16 cellular contexts compared by ENCODE assay signal in genomic region chr9:129100383-129101169, GRCh38. TPM values are rescaled to one million over a fixed set of nuclear protein-coding genes. Genes with fewer than 3 reads are reported as not detected.
DNase-seq lines count a peak whose midpoint lies in the region; ATAC-seq, FAIRE-seq and TF ChIP-seq lines count a peak whose summit lies in the region.
"Had no signal": no experiment of that assay in that cellular context is flagged by ENCODE, and none has a peak within 500 bp of the region (broad histone marks: within the 10 kb centered on the region; RNA-seq: fewer than 3 reads in every experiment).

No MANE protein-coding gene starts in this region.

- H3K27ac Mint-ChIP-seq in endodermal cell = no peak overlapping the region
- no peak overlapping the region for H3K27ac Mint-ChIP-seq in neural progenitor cell
- H3K27ac Mint-ChIP-seq: B cell; CD8-positive, alpha-beta T cell had no signal

- intact Hi-C loops in left colon (cut with DNase I, micrococcal nuclease) = no loop called here

- ATAC-seq in left colon = no peak
- ATAC-seq: CD8-positive, alpha-beta T cell had no signal

- H3K23ac ChIP-seq in mesendoderm (ENCODE audit: low read length) = no peak overlapping the region

- TF ChIP-seq POLR2A in H54 (IDR thresholded peaks at IDR 0.05; ENCODE audit: low read depth, low read length) = no peak

- H3K27ac ChIP-seq in OCI-LY1 (ENCODE audit: low read depth, low read length, poor library complexity, severe bottlenecking) (no peak overlapping the region), endodermal cell (ENCODE audit: low read depth, low read length) (no peak overlapping the region), mesendoderm (ENCODE audit: low read depth, low read length) (no peak overlapping the region), neural progenitor cell (no peak overlapping the region)
- H3K27ac ChIP-seq: SJCRH30 had no signal

- H3K9ac ChIP-seq in OCI-LY1 (ENCODE audit: low read length) = no peak overlapping the region
- H3K9ac ChIP-seq in endodermal cell (ENCODE audit: extremely low read depth, low read length, poor library complexity, severe bottlenecking) = no peak overlapping the region
- no peak overlapping the region for H3K9ac ChIP-seq in mesendoderm (ENCODE audit: low read length)
- H3K9ac ChIP-seq in neural progenitor cell = no peak overlapping the region

- no peak for FAIRE-seq in H54 (lab: Jason Lieb, UNC)
- FAIRE-seq: RCC 7860 had no signal

- no peak overlapping the region for H3K56ac ChIP-seq in mesendoderm (ENCODE audit: low read length)

- no peak overlapping the region for H2BK120ac ChIP-seq in mesendoderm (ENCODE audit: low read depth, low read length)

- H3K36me3 ChIP-seq in OCI-LY1 (ENCODE audit: insufficient read depth, low read length) (no peaks in the 10 kb centered on the region), endodermal cell (ENCODE audit: control insufficient read depth, insufficient read depth, low read length) (no peaks in the 10 kb centered on the region), mesendoderm (ENCODE audit: control insufficient read depth, insufficient read depth, low read length) (no peaks in the 10 kb centered on the region), neural progenitor cell (no peaks in the 10 kb centered on the region)
- H3K36me3 ChIP-seq: SJCRH30 had no signal

- H4K5ac ChIP-seq in mesendoderm (ENCODE audit: low read length) = no peak overlapping the region

- peak; percentile 45; the same call in 1 of the 2 replicates for TF ChIP-seq CTCF in OCI-LY1 (IDR thresholded peaks at IDR 0.05; ENCODE audit: low read length)
- TF ChIP-seq CTCF in endodermal cell (conservative IDR thresholded peaks at IDR 0.05) = peak; percentile 49
- TF ChIP-seq CTCF in neural progenitor cell (IDR thresholded peaks at IDR 0.05) = no peak

- H3K4me2 ChIP-seq in OCI-LY1 (ENCODE audit: low read length) (no peak overlapping the region; the same call in 1 of the 2 replicates), mesendoderm (ENCODE audit: low read length) (no peak overlapping the region), neural progenitor cell (no peak overlapping the region)

- DNase-seq in ELF-1 (ENCODE audit: low read depth, low spot score) (peak; percentile 49), endodermal cell (peak; percentile 72), mesendoderm (peak; percentile 61), left colon (no peak), neural progenitor cell (ENCODE audit: low spot score) (no peak), H54 (ENCODE audit: insufficient read length, low spot score) (no peak)
- DNase-seq: ACHN; CD8-positive, alpha-beta T cell; NCI-H1417 treated with DMSO at 0.1 percent for 48 hours; NCI-H2081 treated with DMSO at 0.1 percent for 48 hours; NCI-H345; NCI-H748 treated with DMSO at 0.1 percent for 48 hours; SJCRH30 had no signal

- no peak overlapping the region for H2AFZ ChIP-seq in OCI-LY1 (ENCODE audit: low read length)
- no peak overlapping the region for H2AFZ ChIP-seq in neural progenitor cell (replicated peaks)

- no peaks in the 10 kb centered on the region for H3K79me1 ChIP-seq in mesendoderm (ENCODE audit: low read length)

- WGBS in endodermal cell (ENCODE audit: insufficient coverage in 1 of 2, insufficient read length in 1 of 2), 2 experiments = 79 to 95% methylated on average over 12 to 28 of the region's 28 CpGs
- no CpG with 5 or more reads among the region's 28 CpGs for WGBS in mesendoderm (ENCODE audit: extremely low coverage, insufficient coverage, low lambda C conversion rate)

- H3K9me3 Mint-ChIP-seq in endodermal cell = no peaks in the 10 kb centered on the region
- no peaks in the 10 kb centered on the region for H3K9me3 Mint-ChIP-seq in neural progenitor cell
- H3K9me3 Mint-ChIP-seq: CD8-positive, alpha-beta T cell had no signal

- H3K4me1 ChIP-seq in OCI-LY1 (ENCODE audit: insufficient read depth, low read length, severe bottlenecking) (peaks cover 9% of the 10 kb centered on the region), endodermal cell (ENCODE audit: control insufficient read depth, insufficient read depth, low read length) (no peaks in the 10 kb centered on the region), mesendoderm (ENCODE audit: control insufficient read depth, low read depth, low read length) (no peaks in the 10 kb centered on the region), neural progenitor cell (no peaks in the 10 kb centered on the region)

- H4K8ac ChIP-seq in mesendoderm (ENCODE audit: low read depth, low read length) = no peak overlapping the region

- H3K9me2 ChIP-seq in OCI-LY1 (ENCODE audit: low read depth, low read length) = no peaks in the 10 kb centered on the region

- no peak overlapping the region for H2AK5ac ChIP-seq in mesendoderm (ENCODE audit: low read length)

- H3K27me3 ChIP-seq in OCI-LY1 (ENCODE audit: insufficient read depth, low read length) (0 out of 2 replicates have a peak, but pooled peaks cover 5% of the 10 kb centered on the region), endodermal cell (ENCODE audit: control insufficient read depth, insufficient read depth, low read length, poor library complexity, severe bottlenecking) (no peaks in the 10 kb centered on the region), mesendoderm (ENCODE audit: insufficient read depth, low read length, poor library complexity) (no peaks in the 10 kb centered on the region), neural progenitor cell (no peaks in the 10 kb centered on the region)
- H3K27me3 ChIP-seq: SJCRH30 had no signal

- no peak overlapping the region for H2BK15ac ChIP-seq in mesendoderm (replicated peaks; ENCODE audit: low read depth)

- H3F3A ChIP-seq in OCI-LY1 (ENCODE audit: insufficient read depth, low read length) (no peaks in the 10 kb centered on the region), neural progenitor cell (ENCODE audit: low read depth) (no peaks in the 10 kb centered on the region)

- H2BK5ac ChIP-seq in mesendoderm (ENCODE audit: low read length) = no peak overlapping the region

- no peak overlapping the region for H3K18ac ChIP-seq in mesendoderm (ENCODE audit: low read length)

- H3K4ac ChIP-seq in mesendoderm (ENCODE audit: low read depth, low read length) = no peak overlapping the region

- H3K27me3 Mint-ChIP-seq in endodermal cell (ENCODE audit: insufficient read depth) (peaks cover 12% of the 10 kb centered on the region), neural progenitor cell (ENCODE audit: insufficient read depth, low read depth) (peaks cover 7% of the 10 kb centered on the region)
- H3K27me3 Mint-ChIP-seq: B cell had no signal

- H3K9me3 ChIP-seq in OCI-LY1 (ENCODE audit: low read length) (no peaks in the 10 kb centered on the region), endodermal cell (ENCODE audit: control insufficient read depth, low read length) (no peaks in the 10 kb centered on the region), neural progenitor cell (ENCODE audit: low read depth) (no peaks in the 10 kb centered on the region)
- H3K9me3 ChIP-seq: SJCRH30 had no signal

- H3K4me3 ChIP-seq in OCI-LY1 (ENCODE audit: low read depth, low read length, poor library complexity, severe bottlenecking) = no peak overlapping the region
- H3K4me3 ChIP-seq in endodermal cell (ENCODE audit: low read length) = no peak overlapping the region
- no peak overlapping the region for H3K4me3 ChIP-seq in mesendoderm (ENCODE audit: low read length)
- H3K4me3 ChIP-seq in neural progenitor cell = no peak overlapping the region
- H3K4me3 ChIP-seq: SJCRH30 had no signal

- H3K4me3 Mint-ChIP-seq in endodermal cell (no peak overlapping the region), neural progenitor cell (no peak overlapping the region)
- H3K4me3 Mint-ChIP-seq: B cell; CD8-positive, alpha-beta T cell had no signal

- H4K20me1 ChIP-seq in OCI-LY1 (ENCODE audit: insufficient read depth, low read length) = no peaks in the 10 kb centered on the region
- no peaks in the 10 kb centered on the region for H4K20me1 ChIP-seq in neural progenitor cell (ENCODE audit: low read depth)

- peaks cover 3% of the 10 kb centered on the region for H3K36me3 Mint-ChIP-seq in endodermal cell (ENCODE audit: low read depth)
- H3K36me3 Mint-ChIP-seq in neural progenitor cell = peaks cover 4% of the 10 kb centered on the region

- H3K79me2 ChIP-seq in OCI-LY1 (ENCODE audit: insufficient read depth, low read length) (no peaks in the 10 kb centered on the region), mesendoderm (ENCODE audit: control insufficient read depth, insufficient read depth, low read length) (no peaks in the 10 kb centered on the region), neural progenitor cell (ENCODE audit: low read depth) (no peaks in the 10 kb centered on the region)

- H3K4me1 Mint-ChIP-seq in endodermal cell (no peaks in the 10 kb centered on the region), neural progenitor cell (peaks cover 4% of the 10 kb centered on the region)
- H3K4me1 Mint-ChIP-seq: B cell had no signal

RNA-seq across cellular contexts. Expression of gene CRAT, which starts 10.0 kb away (rescaled TPM):
- total RNA-seq in endodermal cell (10 to 100 TPM; 17.2 to 17.5 TPM), left colon (10 to 100 TPM; 62.4 to 76.1 TPM), neural progenitor cell (ENCODE audit: low replicate concordance) (10.1 and 19.3 TPM in 2 replicates)
- 25.3 TPM for polyA plus RNA-seq in endodermal cell (2013, experiment 1 of 2)
- polyA plus RNA-seq in endodermal cell (2013, experiment 2 of 2) = 24.3 TPM
- 1.8 TPM for polyA plus RNA-seq in mesendoderm (2013, experiment 1 of 2)
- 1.5 TPM for polyA plus RNA-seq in mesendoderm (2013, experiment 2 of 2)

RNA-seq across cellular contexts. Expression of gene PTPA, which starts 10.6 kb away (rescaled TPM):
- total RNA-seq in endodermal cell (100 to 1,000 TPM; 134 to 139 TPM), left colon (10 to 100 TPM; 90.8 to 91.9 TPM), neural progenitor cell (ENCODE audit: low replicate concordance) (82.4 and 133 TPM in 2 replicates)
- polyA plus RNA-seq in endodermal cell (2013, experiment 1 of 2) = 105 TPM
- 96.3 TPM for polyA plus RNA-seq in endodermal cell (2013, experiment 2 of 2)
- polyA plus RNA-seq in mesendoderm (2013, experiment 1 of 2) = 73.6 TPM
- 72.5 TPM for polyA plus RNA-seq in mesendoderm (2013, experiment 2 of 2)

RNA-seq across cellular contexts. Expression of gene DOLPP1, which starts 19.7 kb away (rescaled TPM):
- total RNA-seq in endodermal cell (10 to 100 TPM; 30.1 to 30.4 TPM), left colon (10 to 100 TPM; 44.4 to 53.1 TPM), neural progenitor cell (ENCODE audit: low replicate concordance) (25.1 and 39.0 TPM in 2 replicates)
- polyA plus RNA-seq in endodermal cell (2013, experiment 1 of 2) = 28.6 TPM
- 25.3 TPM for polyA plus RNA-seq in endodermal cell (2013, experiment 2 of 2)
- 31.2 TPM for polyA plus RNA-seq in mesendoderm (2013, experiment 1 of 2)
- polyA plus RNA-seq in mesendoderm (2013, experiment 2 of 2) = 29.1 TPM

Comparison
In these comparisons a context has a peak if more than half of its experiments do, and no peak if none do; other contexts are left out.
1. DNase-seq: peak in ELF-1 (single experiment), endodermal cell (single experiment) and mesendoderm (single experiment); none in left colon (0 of 2), neural progenitor cell (single experiment) and H54 (single experiment).